In genomic region chr20:63696311-63696627, GRCh38 we compare ENCODE assay signal across 8 cellular contexts. TPM values are rescaled to one million over a fixed set of nuclear protein-coding genes. Genes with fewer than 3 reads are reported as not detected.
DNase-seq lines count a peak whose midpoint lies in the region; ATAC-seq and TF ChIP-seq lines count a peak whose summit lies in the region.

No MANE protein-coding gene starts in this region.

- no peak for TF ChIP-seq CTCF in SK-N-SH (IDR thresholded peaks at IDR 0.05)
- no peak for TF ChIP-seq CTCF in omental fat pad (IDR thresholded peaks at IDR 0.05)

- no CpG with 5 or more reads among the region's 6 CpGs for WGBS in SK-N-SH (ENCODE audit: low lambda C conversion rate)

- no peak overlapping the region for H3K4me3 ChIP-seq in SK-N-SH (ENCODE audit: low read depth in 2 of 2, low read length in 1 of 2)

- ATAC-seq in esophagus mucosa (peak; percentile 49), omental fat pad (ENCODE audit: low FRiP score) (peak; percentile 30), GM19463 (IDR thresholded peaks at IDR 0.05; ENCODE audit: unreplicated experiment) (no peak)

- H3K27ac ChIP-seq in SK-N-SH (ENCODE audit: low read depth in 2 of 2, low read length in 1 of 2), result peak overlapping the region in 1 of 2 experiments; percentile 47; a peak in 1 of 4 replicates

- DNase-seq in SK-N-SH, result no peak
- no peak for DNase-seq in omental fat pad (ENCODE audit: low spot score)
- DNase-seq in middle frontal gyrus (ENCODE audit: extremely low spot score, low spot score), result no peak
- DNase-seq in HuH-7.5 (ENCODE audit: low spot score), result no peak
- no peak for DNase-seq in UCSD-AML1 (lab: John Stamatoyannopoulos, UW; ENCODE audit: unreplicated experiment)

- peaks cover 2% of the 10 kb centered on the region; the same call in 1 of the 2 replicates for H3K36me3 ChIP-seq in ES-I3 (ENCODE audit: insufficient read depth, low read length)
- peaks cover 0 to 9% of the 10 kb centered on the region in 2 experiments for H3K36me3 ChIP-seq in SK-N-SH (replicated peaks in 1 of 2; ENCODE audit: control insufficient read depth in 1 of 2, insufficient read depth in 2 of 2, low read length in 1 of 2)

- H3K9me3 ChIP-seq in ES-I3 (ENCODE audit: control insufficient read depth, insufficient read depth, low read length) (no peaks in the 10 kb centered on the region), SK-N-SH (no peaks in the 10 kb centered on the region)

- no peaks in the 10 kb centered on the region for H3K9me2 ChIP-seq in SK-N-SH

- no peaks in the 10 kb centered on the region for H4K20me1 ChIP-seq in SK-N-SH (ENCODE audit: insufficient read depth)

- no peak overlapping the region for H2AFZ ChIP-seq in SK-N-SH (ENCODE audit: low read depth)

- TF ChIP-seq EP300 in SK-N-SH (IDR thresholded peaks at IDR 0.05; ENCODE audit: borderline replicate concordance in 1 of 2, low read depth in 1 of 2, low read length in 1 of 2), result no peak

- TF ChIP-seq RAD21 in SK-N-SH (IDR thresholded peaks at IDR 0.05; ENCODE audit: low read length), result no peak

- H3K27me3 ChIP-seq in SK-N-SH (ENCODE audit: insufficient read depth), result no peaks in the 10 kb centered on the region

- peaks cover 20% of the 10 kb centered on the region; the same call in 1 of the 2 replicates for H3K4me1 ChIP-seq in ES-I3 (ENCODE audit: insufficient read depth, low read length)
- H3K4me1 ChIP-seq in SK-N-SH (ENCODE audit: control insufficient read depth in 1 of 2, insufficient read depth in 2 of 2, low read depth in 1 of 2, low read length in 1 of 2), result peaks cover 19 to 22% of the 10 kb centered on the region in 2 experiments; a peak in 3 of 4 replicates

- H3K79me2 ChIP-seq in SK-N-SH (ENCODE audit: insufficient read depth), result no peaks in the 10 kb centered on the region

- CTCF ChIA-PET in SK-N-SH (lab: Yijun Ruan, JAX), result no interaction called here

- POLR2A ChIA-PET in SK-N-SH (lab: Yijun Ruan, JAX), result interaction anchor here (1.6 to 3.4 kb wide), 2 partner anchors 12 to 283 kb away, joined by 3 to 22 read pairs; partner anchors contain the start of genes ARFRP1, SAMD10 and ZGPAT

- H3K9ac ChIP-seq in ES-I3 (ENCODE audit: low read depth, low read length) (peak overlapping the region; percentile 65; the same call in 1 of the 2 replicates), SK-N-SH (no peak overlapping the region)

- H3F3A ChIP-seq in SK-N-SH (replicated peaks; ENCODE audit: insufficient read depth), result no peaks in the 10 kb centered on the region

- H3K4me2 ChIP-seq in SK-N-SH, result no peak overlapping the region

TF ChIP-seq in SK-N-SH, 30 proteins besides CTCF, POLR2A, EP300 and RAD21:
- TF ChIP-seq REST (IDR thresholded peaks at IDR 0.05; ENCODE audit: low read depth, low read length) (0 out of 2 replicates have a peak, but pooled peaks have one; percentile 42), EZH2phosphoT487 (IDR thresholded peaks at IDR 0.05; ENCODE audit: borderline replicate concordance, low read depth) (no peak), IRF3 (IDR thresholded peaks at IDR 0.05; ENCODE audit: low read depth, low read length) (no peak)

RNA-seq across cellular contexts. Expression of gene TNFRSF6B, which starts 0.2 kb away (rescaled TPM):
- 8.2 and 9.4 TPM in 2 replicates for polyA plus RNA-seq in SK-N-SH (2012; rRNA removed)
- 3.6 and 6.1 TPM in 2 replicates for polyA plus RNA-seq in SK-N-SH (2012; cell fraction: cytosol; rRNA removed)
- polyA plus RNA-seq in SK-N-SH (2012; cell fraction: nucleus; rRNA removed), result 18.3 and 28.9 TPM in 2 replicates
- total RNA-seq in esophagus mucosa, result 4.5 TPM
- 10 to 100 TPM; 10.5 to 91.9 (median 12.3) TPM for total RNA-seq in omental fat pad

RNA-seq across cellular contexts. Expression of gene ARFRP1, which starts 11.5 kb away (rescaled TPM):
- polyA plus RNA-seq in SK-N-SH (2012; rRNA removed), result 65.4 and 72.8 TPM in 2 replicates
- polyA plus RNA-seq in SK-N-SH (2012; cell fraction: cytosol; rRNA removed), result 47.9 and 57.4 TPM in 2 replicates
- polyA plus RNA-seq in SK-N-SH (2012; cell fraction: nucleus; rRNA removed), result 132 and 145 TPM in 2 replicates
- total RNA-seq in esophagus mucosa, result 31.1 TPM
- 10 to 100 TPM; 25.5 to 44.3 (median 40.9) TPM for total RNA-seq in omental fat pad

RNA-seq across cellular contexts. Expression of gene ZGPAT, which starts 11.6 kb away (rescaled TPM):
- 33.7 and 36.8 TPM in 2 replicates for polyA plus RNA-seq in SK-N-SH (2012; rRNA removed)
- 9.8 and 14.3 TPM in 2 replicates for polyA plus RNA-seq in SK-N-SH (2012; cell fraction: cytosol; rRNA removed)
- polyA plus RNA-seq in SK-N-SH (2012; cell fraction: nucleus; rRNA removed), result 152 and 206 TPM in 2 replicates
- total RNA-seq in esophagus mucosa (11.1 TPM), omental fat pad (10 to 100 TPM; 13.2 to 34.5 (median 20.6) TPM)

RNA-seq across cellular contexts. Expression of gene RTEL1, which starts 38.2 kb away (rescaled TPM):
- polyA plus RNA-seq in SK-N-SH (2012; rRNA removed), result 9.9 and 12.9 TPM in 2 replicates
- 1.5 and 2.4 TPM in 2 replicates for polyA plus RNA-seq in SK-N-SH (2012; cell fraction: cytosol; rRNA removed)
- polyA plus RNA-seq in SK-N-SH (2012; cell fraction: nucleus; rRNA removed), result 82.0 and 145 TPM in 2 replicates
- total RNA-seq in esophagus mucosa (12.2 TPM), omental fat pad (10 to 100 TPM; 10.2 to 34.4 (median 21.6) TPM)

RNA-seq across cellular contexts. Expression of gene LIME1, which starts 40.2 kb away (rescaled TPM):
- 10.9 and 12.3 TPM in 2 replicates for polyA plus RNA-seq in SK-N-SH (2012; rRNA removed)
- polyA plus RNA-seq in SK-N-SH (2012; cell fraction: cytosol; rRNA removed), result 1.0 and 2.1 TPM in 2 replicates
- polyA plus RNA-seq in SK-N-SH (2012; cell fraction: nucleus; rRNA removed), result 118 and 180 TPM in 2 replicates
- total RNA-seq in esophagus mucosa (5.1 TPM), omental fat pad (10 to 100 TPM in 2 of 4 donors, 1 to 10 TPM in 2; 7.4 to 21.1 (median 14.0) TPM)
